Comparison of ENCODE assay signal across 8 cellular contexts in genomic region chr1:91997607-91998195, GRCh38. TPM values are rescaled to one million over a fixed set of nuclear protein-coding genes. Genes with fewer than 3 reads are reported as not detected.
A peak's percentile ranks its signal among the peaks of the same experiment; 100 is the strongest.
DNase-seq lines count a peak whose midpoint lies in the region; ATAC-seq, FAIRE-seq and TF ChIP-seq lines count a peak whose summit lies in the region.

No MANE protein-coding gene starts in this region.

- peak; percentile 56 for TF ChIP-seq CTCF in BJ (IDR thresholded peaks at IDR 0.05; ENCODE audit: insufficient read depth, low read depth, low read length)

- H3K36me3 ChIP-seq in BJ (ENCODE audit: control insufficient read depth, insufficient read depth, low read length), result no peaks in the 10 kb centered on the region

- CTCF ChIA-PET in BJ (lab: Yijun Ruan, JAX), result interaction anchor here (0.7 to 5.5 kb wide), 9 partner anchors 9 to 1423 kb away, joined by 3 to 43 read pairs (median 5); no protein-coding TSS in a partner anchor

- H3K27me3 ChIP-seq in BJ (ENCODE audit: control insufficient read depth, insufficient read depth, low read length), result no peaks in the 10 kb centered on the region

- POLR2A ChIA-PET in BJ (lab: Charles Lee), result no interaction called here

- FAIRE-seq in GM19239 (lab: Jason Lieb, UNC), result peak; percentile 64

- DNase-seq in BJ (ENCODE audit: low read depth) (no peak), GM19239 (ENCODE audit: insufficient read length, low spot score) (peak; percentile 10), NCI-H226 (peak; percentile 15), globus pallidus (ENCODE audit: low spot score) (peak; percentile 34), occipital lobe (lab: John Stamatoyannopoulos, UW) (no peak)
- peak; percentile 40 for DNase-seq in activated CD8-positive, alpha-beta memory T cell treated with anti-CD3 and anti-CD28 coated beads, Interleukin-2, amount 50 U/mL, for 4 hours
- peak; percentile 12 for DNase-seq in stimulated activated CD4-positive, alpha-beta T cell treated with anti-CD3 and anti-CD28 coated beads, Interleukin-12 subunit alpha, Interleukin-12 subunit beta, amount 100 ng/mL, for 4 hours

- no peak overlapping the region for H3K4me3 ChIP-seq in BJ (ENCODE audit: low read depth, low read length)

- no peak for ATAC-seq in HG02678 (IDR thresholded peaks at IDR 0.05; ENCODE audit: unreplicated experiment)

RNA-seq across cellular contexts. Expression of gene EPHX4, which starts 32.1 kb away (rescaled TPM):
- 0.13 TPM in 1 of 2 replicates, not detected in the other for polyA plus RNA-seq in BJ (2011; rRNA removed)
- polyA minus RNA-seq in BJ (2011; rRNA and poly(A)+ RNA removed), result not detected in 2 replicates
- 17.2 TPM for total RNA-seq in occipital lobe

RNA-seq across cellular contexts. Expression of gene BRDT, which starts 48.5 kb away (rescaled TPM):
- not detected in 2 replicates for polyA plus RNA-seq in BJ (2011; rRNA removed)
- not detected in 2 replicates for polyA minus RNA-seq in BJ (2011; rRNA and poly(A)+ RNA removed)
- not detected for total RNA-seq in occipital lobe

Comparison
In these comparisons a context has a peak if more than half of its experiments do, and no peak if none do; other contexts are left out.
1. DNase-seq: peak in GM19239 (single experiment), NCI-H226 (single experiment), activated CD8-positive, alpha-beta memory T cell treated with anti-CD3 and anti-CD28 coated beads, Interleukin-2, amount 50 U/mL, for 4 hours (single experiment), globus pallidus (single experiment) and stimulated activated CD4-positive, alpha-beta T cell treated with anti-CD3 and anti-CD28 coated beads, Interleukin-12 subunit alpha, Interleukin-12 subunit beta, amount 100 ng/mL, for 4 hours (single experiment); none in BJ (single experiment) and occipital lobe (single experiment).